Comparison of ENCODE assay signal across 8 cellular contexts in the genomic region with DNA sequence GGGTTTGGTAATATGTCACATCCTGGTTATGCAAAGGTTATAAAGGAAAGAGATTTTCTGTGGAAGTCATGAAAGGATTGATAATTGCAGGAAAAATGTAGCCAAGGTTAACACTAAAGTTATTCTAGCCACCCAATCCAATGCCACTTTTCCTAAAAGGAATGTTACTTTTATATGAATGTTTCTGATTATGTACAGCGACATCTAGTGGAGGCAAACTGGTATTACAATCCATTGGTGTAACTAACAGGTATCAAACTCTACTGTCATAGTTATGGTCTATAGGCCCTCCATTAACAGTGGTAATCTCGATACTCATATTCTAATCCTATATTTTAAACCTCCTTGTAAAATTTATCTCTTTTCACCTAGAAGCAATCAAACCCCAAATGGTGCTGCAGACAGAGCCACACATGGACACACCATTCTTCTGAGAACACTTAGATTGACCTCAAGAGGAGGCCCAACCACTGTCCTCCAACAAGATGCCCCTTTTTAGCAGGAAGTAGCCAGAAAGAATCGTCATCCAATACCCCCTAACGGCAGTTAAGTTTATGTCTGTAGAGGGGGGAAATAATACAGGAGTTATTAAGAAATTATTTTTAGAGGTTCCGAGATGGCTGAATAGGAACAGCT.
A peak's percentile ranks its signal among the peaks of the same experiment; 100 is the strongest.
DNase-seq lines count a peak whose midpoint lies in the region; ATAC-seq, FAIRE-seq and TF ChIP-seq lines count a peak whose summit lies in the region.

No MANE protein-coding gene starts in this region.

- CTCF ChIA-PET in A549 (lab: Yijun Ruan, JAX) = interaction anchor here (0.7 to 5.8 kb wide), 7 partner anchors 11 to 109 kb away, joined by 3 to 47 read pairs (median 4); no protein-coding TSS in a partner anchor

- no peaks in the 10 kb centered on the region for H3K36me3 ChIP-seq in adrenal gland (replicated peaks in 1 of 2)

- intact Hi-C loops in adrenal gland (cut with DNase I) = loop anchor here (5.0 kb wide), 2 partner anchors 106 to 111 kb away; a partner anchor contains a TSS

- no peak overlapping the region for H3K4me3 ChIP-seq in A549
- no peak overlapping the region for H3K4me3 ChIP-seq in adrenal gland

- POLR2A ChIA-PET in A549 (lab: Yijun Ruan, JAX) = no interaction called here

- WGBS in A549 (ENCODE audit: missing lambda C conversion rate) = 21% methylated on average over 5 of the region's 5 CpGs
- 40 to 52% (median 45%) methylated on average over 5 of the region's 5 CpGs for WGBS in adrenal gland, 4 donors

- H3K4me1 Mint-ChIP-seq in immature natural killer cell = no peaks in the 10 kb centered on the region
- no peaks in the 10 kb centered on the region for H3K4me1 Mint-ChIP-seq in type B pancreatic cell (ENCODE audit: unreplicated experiment)
- no peaks in the 10 kb centered on the region for H3K4me1 Mint-ChIP-seq in activated T-cell treated with anti-CD3 and anti-CD28 coated beads, Interleukin-2, amount 50 U/mL, for 4 hours (ENCODE audit: low read depth)

- ATAC-seq in A549 = peak in 1 of 2 experiments; percentile 59; a peak in 3 of 6 replicates
- ATAC-seq in GM21737 (IDR thresholded peaks at IDR 0.05; ENCODE audit: unreplicated experiment) = no peak
- no peak for ATAC-seq in activated T-cell treated with anti-CD3 and anti-CD28 coated beads, Interleukin-2, amount 50 U/mL, for 4 hours

- H3K27ac Mint-ChIP-seq in immature natural killer cell (no peak overlapping the region), type B pancreatic cell (no peak overlapping the region)

- H3K36me3 Mint-ChIP-seq in immature natural killer cell = no peaks in the 10 kb centered on the region
- peaks cover 6% of the 10 kb centered on the region for H3K36me3 Mint-ChIP-seq in type B pancreatic cell
- H3K36me3 Mint-ChIP-seq in activated T-cell treated with anti-CD3 and anti-CD28 coated beads, Interleukin-2, amount 50 U/mL, for 4 hours (ENCODE audit: insufficient read depth) = peaks cover 3% of the 10 kb centered on the region

- peak; percentile 57 for TF ChIP-seq CTCF in A549 (IDR thresholded peaks at IDR 0.05)
- peak; percentile 72 to 87 (median 76) for TF ChIP-seq CTCF in adrenal gland (IDR thresholded peaks at IDR 0.05)
- peak; percentile 86 for TF ChIP-seq CTCF in type B pancreatic cell (conservative IDR thresholded peaks at IDR 0.05)

- TF ChIP-seq POLR2A in A549 (IDR thresholded peaks at IDR 0.05; ENCODE audit: low read length) (no peak), adrenal gland (IDR thresholded peaks at IDR 0.05) (no peak)

- TF ChIP-seq RAD21 in A549 (conservative IDR thresholded peaks at IDR 0.05 in 1 of 2, IDR thresholded peaks at IDR 0.05 in 1 of 2) = peak in 1 of 2 experiments; percentile 38; a peak in 2 of 5 replicates

- H3K4me2 ChIP-seq in A549 = no peak overlapping the region

- H3K4me3 Mint-ChIP-seq in immature natural killer cell = no peak overlapping the region
- no peak overlapping the region for H3K4me3 Mint-ChIP-seq in type B pancreatic cell
- H3K4me3 Mint-ChIP-seq in activated T-cell treated with anti-CD3 and anti-CD28 coated beads, Interleukin-2, amount 50 U/mL, for 4 hours = no peak overlapping the region

- no peaks in the 10 kb centered on the region for H3K9me3 ChIP-seq in A549
- H3K9me3 ChIP-seq in adrenal gland (replicated peaks in 1 of 3) = no peaks in the 10 kb centered on the region

- TF ChIP-seq EP300 in A549 (IDR thresholded peaks at IDR 0.05) = no peak

- H3K27me3 ChIP-seq in adrenal gland = no peaks in the 10 kb centered on the region

- H3K4me1 ChIP-seq in A549 (no peaks in the 10 kb centered on the region), adrenal gland (replicated peaks in 1 of 2) (no peaks in the 10 kb centered on the region)

- H3K27ac ChIP-seq in A549 = no peak overlapping the region
- H3K27ac ChIP-seq in adrenal gland = no peak overlapping the region

- peaks cover 0 to 2% (median 0%) of the 10 kb centered on the region in 6 donors for H3K9me3 Mint-ChIP-seq in immature natural killer cell
- peaks cover 6% of the 10 kb centered on the region for H3K9me3 Mint-ChIP-seq in type B pancreatic cell
- no peaks in the 10 kb centered on the region for H3K9me3 Mint-ChIP-seq in activated T-cell treated with anti-CD3 and anti-CD28 coated beads, Interleukin-2, amount 50 U/mL, for 4 hours

- DNase-seq in A549 (ENCODE audit: low read depth in 1 of 2, low spot score in 1 of 2) (peak in 1 of 2 experiments; percentile 58), GM04503 (ENCODE audit: low read depth) (peak; percentile 8), NCI-H1694 treated with DMSO at 0.1 percent for 48 hours (lab: John Stamatoyannopoulos, UW) (peak; percentile 32), adrenal gland (peak in 5 of 7 donors; percentile 18 to 44 (median 22)), immature natural killer cell (peak; percentile 38 to 47 (median 42)), type B pancreatic cell (ENCODE audit: extremely low spot score, unreplicated experiment) (no peak)
- no peak for DNase-seq in activated T-cell treated with anti-CD3 and anti-CD28 coated beads, Interleukin-2, amount 50 U/mL, for 4 hours

- H3K27me3 Mint-ChIP-seq in immature natural killer cell (ENCODE audit: low read depth in 3 of 3) (peaks cover 0 to 10% (median 7%) of the 10 kb centered on the region in 3 donors), type B pancreatic cell (no peaks in the 10 kb centered on the region)
- peaks cover 24% of the 10 kb centered on the region for H3K27me3 Mint-ChIP-seq in activated T-cell treated with anti-CD3 and anti-CD28 coated beads, Interleukin-2, amount 50 U/mL, for 4 hours (ENCODE audit: low read depth)

- peak; percentile 56 for FAIRE-seq in A549 (lab: Jason Lieb, UNC)

TF ChIP-seq in A549, 52 proteins besides CTCF, POLR2A, EP300 and RAD21:
- no peak for TF ChIP-seq FOSL2 (IDR thresholded peaks at IDR 0.05)
- TF ChIP-seq FOSL2 (CRISPR knock-in tag; IDR thresholded peaks at IDR 0.05) = no peak
- TF ChIP-seq SMC3 (IDR thresholded peaks at IDR 0.05) = peak; percentile 31; the same call in 1 of the 3 replicates

Comparison
In these comparisons a context has a peak if more than half of its experiments do, and no peak if none do; other contexts are left out.
1. DNase-seq: peak in GM04503 (single experiment), NCI-H1694 treated with DMSO at 0.1 percent for 48 hours (single experiment), adrenal gland (5 of 7) and immature natural killer cell (3 of 3); none in type B pancreatic cell (single experiment) and activated T-cell treated with anti-CD3 and anti-CD28 coated beads, Interleukin-2, amount 50 U/mL, for 4 hours (single experiment).
2. Peak in every context shown above with its lines, with median percentiles within 50 percentile points of each other: CTCF ChIP-seq.